ENCODE assay signal across 9 cellular contexts in genomic region chr2:40488927-40489677, GRCh38. TPM values are rescaled to one million over a fixed set of nuclear protein-coding genes. Genes with fewer than 3 reads are reported as not detected.
A peak's percentile ranks its signal among the peaks of the same experiment; 100 is the strongest.
DNase-seq lines count a peak whose midpoint lies in the region; ATAC-seq lines count a peak whose summit lies in the region.
"Had no signal": no experiment of that assay in that cellular context is flagged by ENCODE, and none has a peak within 500 bp of the region (broad histone marks: within the 10 kb centered on the region; RNA-seq: fewer than 3 reads in every experiment).

No MANE protein-coding gene starts in this region.

- intact Hi-C loops in sciatic nerve (cut with DNase I), result no loop called here
- intact Hi-C loops in left colon (cut with DNase I, micrococcal nuclease), result no loop called here

- DNase-seq in ELR (ENCODE audit: low read depth) (peak; percentile 58), NCI-H774 (lab: John Stamatoyannopoulos, UW) (peak; percentile 14), fibroblast of gingiva (ENCODE audit: low read depth) (peak; percentile 8), sciatic nerve (ENCODE audit: low spot score) (no peak), NCI-H128 (lab: John Stamatoyannopoulos, UW; ENCODE audit: unreplicated experiment) (no peak), NCI-H1105 (lab: John Stamatoyannopoulos, UW) (no peak), left colon (no peak)

- ATAC-seq in sciatic nerve, result peak; percentile 78
- no peak for ATAC-seq in HG02759 (IDR thresholded peaks at IDR 0.05; ENCODE audit: unreplicated experiment)
- no peak for ATAC-seq in left colon
- ATAC-seq: K562 had no signal

RNA-seq across cellular contexts. Expression of gene SLC8A1, which starts 37.2 kb away (rescaled TPM):
- 21.0 TPM for total RNA-seq in sciatic nerve
- 10 to 100 TPM in 1 of 2 donors, 1 to 10 TPM in 1; 3.1 to 22.6 TPM for total RNA-seq in left colon
- total RNA-seq: K562 had no signal

Comparison
In these comparisons a context has a peak if more than half of its experiments do, and no peak if none do; other contexts are left out.
1. DNase-seq: peak in ELR (single experiment), NCI-H774 (single experiment) and fibroblast of gingiva (single experiment); none in sciatic nerve (single experiment), NCI-H128 (single experiment), NCI-H1105 (single experiment) and left colon (0 of 2).